ENCODE assay signal across 12 cellular contexts in the genomic region with DNA sequence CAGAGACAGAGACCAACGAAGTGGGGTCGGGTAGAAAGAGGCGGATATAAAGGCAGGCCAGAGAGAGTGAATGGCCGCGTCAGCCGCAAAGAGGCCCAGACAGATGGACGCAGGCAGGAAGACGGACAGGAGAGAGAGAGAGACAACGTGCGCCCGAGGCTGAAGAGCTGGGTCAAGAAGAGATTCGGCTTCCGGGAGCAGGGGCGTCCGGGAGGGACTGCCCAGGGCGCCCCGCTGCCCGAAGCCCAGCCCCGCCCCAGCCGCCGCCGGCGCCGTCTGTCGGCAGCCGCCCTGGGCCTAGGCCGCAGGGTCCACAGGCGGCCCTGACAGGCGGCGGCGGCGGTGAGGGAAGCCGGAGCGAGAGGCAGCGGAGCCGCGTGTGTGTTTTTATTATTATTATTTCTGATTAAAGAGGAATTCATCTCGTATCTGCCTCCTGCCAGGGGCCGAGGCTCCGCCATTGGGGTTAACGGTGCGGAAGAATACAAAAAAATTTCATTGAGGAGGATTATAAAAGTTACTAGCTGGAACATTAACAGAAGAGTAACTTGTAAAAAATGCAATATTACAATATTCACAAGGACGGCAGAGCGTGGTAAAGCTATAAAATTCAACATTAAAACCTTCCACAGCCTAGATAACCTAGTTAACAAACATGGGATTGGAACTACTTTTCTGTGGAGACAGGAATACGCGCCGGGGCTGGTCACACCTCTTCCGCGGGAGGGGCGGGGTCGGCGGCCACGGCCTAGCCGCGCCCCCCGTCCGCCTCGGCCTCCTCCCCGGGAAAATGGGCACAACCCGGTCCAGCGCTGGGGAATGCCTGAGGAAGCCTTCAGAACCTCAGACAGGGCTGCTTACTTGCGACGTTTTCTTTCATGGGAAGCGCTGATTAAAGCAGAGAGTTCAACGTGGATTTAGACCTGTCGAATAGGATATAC. TPM values are rescaled to one million over a fixed set of nuclear protein-coding genes. Genes with fewer than 3 reads are reported as not detected.
DNase-seq lines count a peak whose midpoint lies in the region; ATAC-seq and TF ChIP-seq lines count a peak whose summit lies in the region.
"Had no signal": no experiment of that assay in that cellular context is flagged by ENCODE, and none has a peak within 500 bp of the region (broad histone marks: within the 10 kb centered on the region; RNA-seq: fewer than 3 reads in every experiment).

No MANE protein-coding gene starts in this region.

- ATAC-seq in T-cell (replicated peaks in 1 of 4) (no peak), HG03378 (IDR thresholded peaks at IDR 0.05; ENCODE audit: unreplicated experiment) (no peak)

- peaks cover 11 to 22% (median 12%) of the 10 kb centered on the region in 3 donors for H3K4me1 Mint-ChIP-seq in CD8-positive, alpha-beta memory T cell
- H3K4me1 Mint-ChIP-seq in T-cell, result peaks cover 13 to 18% (median 16%) of the 10 kb centered on the region in 3 donors

- H3K36me3 Mint-ChIP-seq in CD8-positive, alpha-beta memory T cell, result no peaks in the 10 kb centered on the region
- no peaks in the 10 kb centered on the region for H3K36me3 Mint-ChIP-seq in T-cell

- no peaks in the 10 kb centered on the region for H3K79me2 ChIP-seq in osteoblast (ENCODE audit: insufficient read depth, low read length)

- CTCF ChIA-PET in CD8-positive, alpha-beta memory T cell (lab: Charles Lee), result no interaction called here
- CTCF ChIA-PET in T-cell (lab: Charles Lee), result no interaction called here

- H3K27me3 Mint-ChIP-seq in CD8-positive, alpha-beta memory T cell, result peaks cover 72 to 90% of the 10 kb centered on the region in 2 donors
- H3K27me3 Mint-ChIP-seq in T-cell, result peaks cover 86 to 87% of the 10 kb centered on the region in 2 donors

- H3K9me3 ChIP-seq in CD8-positive, alpha-beta memory T cell (ENCODE audit: low read length), result no peaks in the 10 kb centered on the region
- no peaks in the 10 kb centered on the region for H3K9me3 ChIP-seq in osteoblast (ENCODE audit: low read depth, low read length)

- no peak for DNase-seq in CD8-positive, alpha-beta memory T cell
- DNase-seq in T-cell (no peak), osteoblast (ENCODE audit: insufficient read length, low spot score, missing footprints) (peak; percentile 89), HCEC 1CT (no peak), NCI-H748 treated with DMSO at 0.1 percent for 48 hours (lab: John Stamatoyannopoulos, UW) (no peak)
- DNase-seq in effector CD8-positive, alpha-beta T cell (lab: John Stamatoyannopoulos, UW), result no peak
- DNase-seq: amniotic stem cell; CD4-positive, alpha-beta T cell; NCI-H2171 treated with DMSO at 0.1 percent for 48 hours had no signal

- H3K4me2 ChIP-seq in osteoblast (ENCODE audit: insufficient read depth, low read length), result no peak overlapping the region

- TF ChIP-seq CTCF in osteoblast (IDR thresholded peaks at IDR 0.05; ENCODE audit: extremely low read depth, low read depth, low read length), result no peak

- no peaks in the 10 kb centered on the region for H3K4me1 ChIP-seq in CD8-positive, alpha-beta memory T cell (ENCODE audit: insufficient read depth, low read length)
- no peaks in the 10 kb centered on the region for H3K4me1 ChIP-seq in osteoblast (ENCODE audit: insufficient read depth, low read length)

- peak overlapping the region in 1 of 8 donors; percentile 45 for H3K27ac Mint-ChIP-seq in CD8-positive, alpha-beta memory T cell
- H3K27ac Mint-ChIP-seq in T-cell, result no peak overlapping the region
- H3K27ac Mint-ChIP-seq: CD4-positive, alpha-beta T cell had no signal

- H3K4me3 Mint-ChIP-seq in CD8-positive, alpha-beta memory T cell, result peak overlapping the region in 6 of 7 donors; percentile 26 to 71 (median 62)
- H3K4me3 Mint-ChIP-seq in T-cell, result peak overlapping the region in 2 of 3 donors; percentile 50 to 70
- H3K4me3 Mint-ChIP-seq: CD4-positive, alpha-beta T cell had no signal

- no peak overlapping the region for H3K27ac ChIP-seq in CD8-positive, alpha-beta memory T cell (ENCODE audit: low read depth, low read length)
- H3K27ac ChIP-seq in osteoblast (ENCODE audit: low read depth, low read length), result no peak overlapping the region
- H3K27ac ChIP-seq: RWPE1 had no signal

- no peaks in the 10 kb centered on the region for H4K20me1 ChIP-seq in osteoblast (ENCODE audit: insufficient read depth, low read length)

- POLR2A ChIA-PET in CD8-positive, alpha-beta memory T cell (lab: Charles Lee), result no interaction called here
- POLR2A ChIA-PET in T-cell (lab: Charles Lee), result no interaction called here

- H3K27me3 ChIP-seq in CD8-positive, alpha-beta memory T cell (ENCODE audit: insufficient read depth, low read length, poor library complexity, severe bottlenecking), result peaks cover 48% of the 10 kb centered on the region
- peaks cover 94% of the 10 kb centered on the region for H3K27me3 ChIP-seq in osteoblast (ENCODE audit: insufficient read depth, low read length)

- no peaks in the 10 kb centered on the region for H3K9me3 Mint-ChIP-seq in CD8-positive, alpha-beta memory T cell
- no peaks in the 10 kb centered on the region for H3K9me3 Mint-ChIP-seq in T-cell
- H3K9me3 Mint-ChIP-seq: CD4-positive, alpha-beta T cell had no signal

- H3K36me3 ChIP-seq in CD8-positive, alpha-beta memory T cell (ENCODE audit: insufficient read depth, low read length), result no peaks in the 10 kb centered on the region
- H3K36me3 ChIP-seq in osteoblast (ENCODE audit: insufficient read depth, low read length), result no peaks in the 10 kb centered on the region

- no peak overlapping the region for H3K4me3 ChIP-seq in CD8-positive, alpha-beta memory T cell (ENCODE audit: low read length)
- H3K4me3 ChIP-seq in iPS-11a (ENCODE audit: low read depth, low read length) (peak overlapping the region; percentile 56), osteoblast (ENCODE audit: insufficient read depth, low read length) (no peak overlapping the region)

- H2AFZ ChIP-seq in osteoblast (ENCODE audit: low read length), result no peak overlapping the region

RNA-seq across cellular contexts. Expression of a gene that starts 29.7 kb away (rescaled TPM):
- under 1 TPM in 1 of 2 experiments, not detected in 1; 0.04 TPM for total RNA-seq in CD8-positive, alpha-beta memory T cell
- not detected for polyA plus RNA-seq in CD8-positive, alpha-beta memory T cell
- total RNA-seq in T-cell (not detected), osteoblast (not detected in 2 replicates)
- total RNA-seq: CD4-positive, alpha-beta T cell had no signal
